In genomic region chr2:100778812-100779450, GRCh38 we compare ENCODE assay signal across 7 cellular contexts.
"Had no signal": no experiment of that assay in that cellular context is flagged by ENCODE, and none has a peak within 500 bp of the region (broad histone marks: within the 10 kb centered on the region; RNA-seq: fewer than 3 reads in every experiment).

No MANE protein-coding gene starts in this region.

- H3K4me3 ChIP-seq: GM23338, HAP-1 had no signal

- H3K9me3 Mint-ChIP-seq: GM23338, HFFc6 had no signal

- ATAC-seq: GM23338, HCT116 had no signal

- H3K4me3 Mint-ChIP-seq: GM23338, HFFc6, IgD-negative memory B cell had no signal

- H3K27ac Mint-ChIP-seq: GM23338, HFFc6, IgD-negative memory B cell had no signal

- H2AFZ ChIP-seq: GM23338 had no signal

- H3K4me1 ChIP-seq: HAP-1 had no signal

- H3K36me3 ChIP-seq: HAP-1 had no signal

- H3K27ac ChIP-seq: HL-60 had no signal

- H3K4me2 ChIP-seq: GM23338 had no signal

- H3K9me3 ChIP-seq: HAP-1 had no signal

- DNase-seq: HFFc6, KBM-7 had no signal
